In genomic region chr4:163505374-163505773, GRCh38 we compare ENCODE assay signal across 20 cellular contexts.
A peak's percentile ranks its signal among the peaks of the same experiment; 100 is the strongest.
DNase-seq lines count a peak whose midpoint lies in the region; ATAC-seq and TF ChIP-seq lines count a peak whose summit lies in the region.
"Had no signal": no experiment of that assay in that cellular context is flagged by ENCODE, and none has a peak within 500 bp of the region (broad histone marks: within the 10 kb centered on the region; RNA-seq: fewer than 3 reads in every experiment).

No MANE protein-coding gene starts in this region.

- no peaks in the 10 kb centered on the region for H3K27me3 Mint-ChIP-seq in nephron progenitor cell (ENCODE audit: low read depth, poor library complexity)
- H3K27me3 Mint-ChIP-seq: effector memory CD8-positive, alpha-beta T cell had no signal

- DNase-seq in EH (ENCODE audit: low read depth) (peak; percentile 19), NCI-H226 (peak; percentile 13), astrocyte of the hippocampus (ENCODE audit: low read depth, low spot score) (peak; percentile 15), nephron progenitor cell (no peak)
- no peak for DNase-seq in stimulated activated CD4-positive, alpha-beta T cell treated with anti-CD3 and anti-CD28 coated beads, Interleukin-1b, Interleukin-23, amount 100 ng/mL, for 48 hours
- no peak for DNase-seq in effector CD8-positive, alpha-beta T cell (lab: John Stamatoyannopoulos, UW)
- DNase-seq: activated CD8-positive, alpha-beta memory T cell treated with anti-CD3 and anti-CD28 coated beads for 24 hours; DMS79 treated with DMSO at 0.1 percent for 48 hours; effector memory CD8-positive, alpha-beta T cell; mesenchymal stem cell; NCI-H1436 treated with DMSO at 0.1 percent for 48 hours; NCI-H526 treated with DMSO at 0.1 percent for 48 hours; occipital lobe; stimulated activated CD4-positive, alpha-beta T cell treated with anti-CD3 and anti-CD28 coated beads, Interleukin-2, amount 100 ng/mL, for 48 hours; stimulated activated naive CD4-positive, alpha-beta T cell treated with Interleukin-2 at 50 U/mL for 16 hours; tibial artery had no signal

- H3K9me3 Mint-ChIP-seq in nephron progenitor cell = peaks cover 5% of the 10 kb centered on the region
- H3K9me3 Mint-ChIP-seq: activated naive CD4-positive, alpha-beta T cell treated with anti-CD3 and anti-CD28 coated beads, Interleukin-2, amount 50 U/mL, for 72 hours; effector memory CD8-positive, alpha-beta T cell had no signal

- peaks cover 27% of the 10 kb centered on the region for H3K4me1 Mint-ChIP-seq in nephron progenitor cell

- peak overlapping the region; percentile 47 for H3K27ac Mint-ChIP-seq in nephron progenitor cell
- H3K27ac Mint-ChIP-seq: activated naive CD4-positive, alpha-beta T cell treated with anti-CD3 and anti-CD28 coated beads, Interleukin-2, amount 50 U/mL, for 72 hours; effector memory CD8-positive, alpha-beta T cell had no signal

- no peak overlapping the region for H3K4me3 Mint-ChIP-seq in nephron progenitor cell
- H3K4me3 Mint-ChIP-seq: effector memory CD8-positive, alpha-beta T cell had no signal

- TF ChIP-seq CTCF in nephron progenitor cell (IDR thresholded peaks at IDR 0.05) = no peak

- ATAC-seq in HG02642 (IDR thresholded peaks at IDR 0.05; ENCODE audit: poor library complexity, unreplicated experiment) (no peak), HG02884 (IDR thresholded peaks at IDR 0.05; ENCODE audit: unreplicated experiment) (no peak)
- ATAC-seq: activated naive CD4-positive, alpha-beta T cell treated with anti-CD3 and anti-CD28 coated beads, Interleukin-2, amount 50 U/mL, for 72 hours; effector memory CD8-positive, alpha-beta T cell; Right ventricle myocardium inferior had no signal

- peaks cover 43% of the 10 kb centered on the region for H3K36me3 Mint-ChIP-seq in nephron progenitor cell (ENCODE audit: low read depth)

Comparison
In these comparisons a context has a peak if more than half of its experiments do, and no peak if none do; other contexts are left out.
1. DNase-seq: peak in EH (single experiment), NCI-H226 (single experiment) and astrocyte of the hippocampus (single experiment); none in nephron progenitor cell (single experiment), stimulated activated CD4-positive, alpha-beta T cell treated with anti-CD3 and anti-CD28 coated beads, Interleukin-1b, Interleukin-23, amount 100 ng/mL, for 48 hours (single experiment) and effector CD8-positive, alpha-beta T cell (single experiment).